8 cellular contexts compared by ENCODE assay signal in the genomic region with DNA sequence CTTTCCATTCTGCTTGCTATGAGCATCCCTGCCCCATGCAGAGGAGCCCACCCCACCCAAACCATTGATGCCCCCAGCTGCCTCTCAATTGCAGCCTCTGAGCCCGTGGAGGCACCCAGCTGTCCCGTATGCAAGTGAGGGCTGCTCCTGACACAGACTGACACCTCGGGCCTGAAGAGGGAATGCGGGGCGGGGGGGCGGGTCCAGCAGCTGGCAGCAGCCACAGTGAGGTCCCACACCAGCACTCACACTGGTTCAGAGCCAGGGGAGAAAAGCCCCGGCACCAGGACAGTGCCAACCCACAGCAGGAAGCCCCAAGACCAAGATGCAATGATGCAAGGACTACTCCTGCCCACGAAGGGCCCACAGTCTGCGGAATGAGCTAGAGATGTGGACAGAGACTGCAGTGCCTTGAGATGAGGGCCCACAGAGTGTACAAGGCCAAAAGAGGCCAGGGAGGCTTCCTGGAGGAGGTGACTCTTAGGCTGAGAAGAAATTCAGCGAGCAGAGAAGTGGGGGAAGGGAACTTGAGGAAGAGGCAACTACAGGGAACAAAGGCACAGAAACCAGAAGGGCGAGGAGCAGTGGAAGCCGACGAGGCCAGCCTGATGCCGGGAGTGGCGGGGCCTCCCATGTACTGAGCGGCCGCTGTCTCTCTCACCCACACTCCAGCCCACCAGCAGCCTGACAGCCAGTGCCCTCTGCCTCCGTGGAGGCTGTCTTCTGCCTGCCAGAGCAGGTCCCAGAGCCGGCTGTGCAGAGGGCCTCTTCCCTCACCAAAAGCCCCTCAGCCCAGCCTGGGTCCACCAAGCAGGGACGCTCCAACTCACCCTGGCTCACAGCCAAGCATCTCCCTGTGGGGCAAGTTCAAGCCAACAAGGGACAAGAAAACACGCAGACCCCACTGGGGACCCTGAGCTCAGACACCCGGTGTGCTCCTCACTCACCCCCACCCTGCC. TPM values are rescaled to one million over a fixed set of nuclear protein-coding genes. Genes with fewer than 3 reads are reported as not detected.
A peak's percentile ranks its signal among the peaks of the same experiment; 100 is the strongest.
DNase-seq lines count a peak whose midpoint lies in the region; ATAC-seq, FAIRE-seq and TF ChIP-seq lines count a peak whose summit lies in the region.

No MANE protein-coding gene starts in this region.

- in situ Hi-C loops in brain microvascular endothelial cell (cut with HindIII; ENCODE audit: low pct_ligation_motif_present, low sequenced_read_pairs): no loop called here

- peak overlapping the region in 53 of 59 donors; percentile 4 to 96 (median 81) for H3K4me3 ChIP-seq in dorsolateral prefrontal cortex
- no peak overlapping the region for H3K4me3 ChIP-seq in brain microvascular endothelial cell (ENCODE audit: low read depth, low read length)

- no peaks in the 10 kb centered on the region for H3K27me3 ChIP-seq in dorsolateral prefrontal cortex
- H3K27me3 ChIP-seq in brain microvascular endothelial cell (replicated peaks): no peaks in the 10 kb centered on the region

- no peaks in the 10 kb centered on the region for H3K36me3 ChIP-seq in brain microvascular endothelial cell (replicated peaks)

- DNase-seq in GM19239 (ENCODE audit: insufficient read length, low spot score) (no peak), NCI-H69 (lab: John Stamatoyannopoulos, UW) (peak; percentile 75), dorsolateral prefrontal cortex (peak in 9 of 10 donors; percentile 76 to 98 (median 92)), occipital lobe (lab: John Stamatoyannopoulos, UW) (peak; percentile 85), brain microvascular endothelial cell (no peak), AG08395 (ENCODE audit: low spot score) (no peak), NCI-H187 (lab: John Stamatoyannopoulos, UW) (no peak)

- FAIRE-seq in GM19239 (lab: Jason Lieb, UNC): peak; percentile 18

- intact Hi-C loops in dorsolateral prefrontal cortex (cut with DNase I): loop anchor here (2.0 kb wide), 1 partner anchor 21 kb away; no protein-coding TSS in a partner anchor

- TF ChIP-seq CTCF in dorsolateral prefrontal cortex (IDR thresholded peaks at IDR 0.05 in 54 of 56, conservative IDR thresholded peaks at IDR 0.05 in 2 of 56; ENCODE audit: low read depth in 1 of 56, partially characterized antibody in 56 of 56) (no peak), brain microvascular endothelial cell (IDR thresholded peaks at IDR 0.05; ENCODE audit: low read depth, low read length, missing control alignments) (no peak)

- H3K27ac ChIP-seq in dorsolateral prefrontal cortex (peak overlapping the region; percentile 87 to 100 (median 97)), brain microvascular endothelial cell (no peak overlapping the region)

- no peak for ATAC-seq in HG02610 (IDR thresholded peaks at IDR 0.05; ENCODE audit: unreplicated experiment)

RNA-seq across cellular contexts. Expression of gene EEIG1, which starts 9.2 kb away (rescaled TPM):
- 100 to 1,000 TPM in 117 of 120 experiments, 10 to 100 TPM in 3; 73.1 to 300 (median 141) TPM for total RNA-seq in dorsolateral prefrontal cortex
- total RNA-seq in occipital lobe: 2.7 TPM

RNA-seq across cellular contexts. Expression of gene DPM2, which starts 34.0 kb away (rescaled TPM):
- total RNA-seq in dorsolateral prefrontal cortex (10 to 100 TPM; 23.7 to 41.9 (median 31.9) TPM), occipital lobe (11.4 TPM)

RNA-seq across cellular contexts. Expression of gene PIP5KL1, which starts 41.1 kb away (rescaled TPM):
- total RNA-seq in dorsolateral prefrontal cortex (10 to 100 TPM in 5 of 120 experiments, 1 to 10 TPM in 115; 1.2 to 13.2 (median 5.0) TPM), occipital lobe (1.4 TPM)

RNA-seq across cellular contexts. Expression of gene ST6GALNAC4, which starts 54.8 kb away (rescaled TPM):
- 10 to 100 TPM; 13.2 to 58.0 (median 23.6) TPM for total RNA-seq in dorsolateral prefrontal cortex
- 10.5 TPM for total RNA-seq in occipital lobe

Comparison
In these comparisons a context has a peak if more than half of its experiments do, and no peak if none do; other contexts are left out.
1. DNase-seq: peak in NCI-H69 (single experiment), dorsolateral prefrontal cortex (9 of 10) and occipital lobe (single experiment); none in GM19239 (single experiment), brain microvascular endothelial cell (single experiment), AG08395 (single experiment) and NCI-H187 (0 of 2).
2. RNA of gene EEIG1, which starts 9.2 kb away (total RNA-seq): 73.1 to 300 TPM in dorsolateral prefrontal cortex; 2.7 TPM in occipital lobe (single experiment); every median in the first group is over 10 times any median in the second.